In the genomic region with DNA sequence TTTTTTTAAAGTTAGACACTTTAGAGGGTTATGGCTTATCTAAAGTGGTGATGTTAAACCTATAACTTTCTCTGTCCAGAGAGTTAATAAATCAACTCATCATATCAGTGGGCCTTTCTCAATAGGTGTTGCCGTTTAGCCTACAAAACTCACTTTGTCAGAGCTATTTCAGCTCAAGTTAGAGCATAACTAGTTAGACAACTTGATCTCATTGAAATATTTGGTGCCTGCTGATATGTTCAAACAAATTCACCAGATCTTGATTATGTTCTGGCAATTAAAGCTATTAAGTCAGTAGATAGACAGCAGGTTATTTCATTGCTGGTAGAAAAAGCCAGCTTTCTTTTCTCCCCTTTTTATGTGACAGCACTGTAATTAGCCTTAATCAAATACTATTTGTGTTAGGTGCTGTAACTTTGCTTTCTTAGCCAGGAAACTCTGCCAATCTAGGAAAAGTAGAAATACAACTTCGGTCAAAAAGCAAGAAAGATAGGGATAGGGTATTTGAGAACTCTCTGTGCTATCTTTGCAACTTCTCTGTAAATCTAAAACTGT, we compare ENCODE assay signal across 13 cellular contexts.
"Had no signal": no experiment of that assay in that cellular context is flagged by ENCODE, and none has a peak within 500 bp of the region (broad histone marks: within the 10 kb centered on the region; RNA-seq: fewer than 3 reads in every experiment).

No MANE protein-coding gene starts in this region.

- H3K27ac ChIP-seq: gastrocnemius medialis, neural progenitor cell, ovary, WERI-Rb-1 had no signal

- H3K4me3 ChIP-seq: gastrocnemius medialis, neural progenitor cell, ovary, tibial artery had no signal

- H3K36me3 ChIP-seq: gastrocnemius medialis, neural progenitor cell, ovary, tibial artery, WERI-Rb-1 had no signal

- ATAC-seq: activated CD8-positive, alpha-beta T cell treated with anti-CD3 and anti-CD28 coated beads, Interleukin-2, amount 10 ng/mL, durations not matched to agents 7 days and 5 days; left ventricle myocardium superior had no signal

- H3K27me3 ChIP-seq: gastrocnemius medialis, neural progenitor cell, ovary, tibial artery had no signal

- H3K9me3 ChIP-seq: gastrocnemius medialis, ovary, tibial artery had no signal

- DNase-seq: activated CD4-positive, alpha-beta T cell treated with anti-CD3 and anti-CD28 coated beads for 4 hours; activated CD8-positive, alpha-beta T cell treated with anti-CD3 and anti-CD28 coated beads, Interleukin-2, amount 10 ng/mL, durations not matched to agents 7 days and 5 days; activated naive CD4-positive, alpha-beta T cell treated with anti-CD3 and anti-CD28 coated beads for 36 hours; cortex of kidney; effector CD8-positive, alpha-beta T cell; gastrocnemius medialis; left ventricle myocardium superior; ovary; stimulated activated CD4-positive, alpha-beta T cell treated with anti-CD3 and anti-CD28 coated beads, Interleukin-15, amount 100 ng/mL, for 24 hours; T1000; tibial artery; WERI-Rb-1 had no signal
